Comparison of ENCODE assay signal across 22 cellular contexts in the genomic region with DNA sequence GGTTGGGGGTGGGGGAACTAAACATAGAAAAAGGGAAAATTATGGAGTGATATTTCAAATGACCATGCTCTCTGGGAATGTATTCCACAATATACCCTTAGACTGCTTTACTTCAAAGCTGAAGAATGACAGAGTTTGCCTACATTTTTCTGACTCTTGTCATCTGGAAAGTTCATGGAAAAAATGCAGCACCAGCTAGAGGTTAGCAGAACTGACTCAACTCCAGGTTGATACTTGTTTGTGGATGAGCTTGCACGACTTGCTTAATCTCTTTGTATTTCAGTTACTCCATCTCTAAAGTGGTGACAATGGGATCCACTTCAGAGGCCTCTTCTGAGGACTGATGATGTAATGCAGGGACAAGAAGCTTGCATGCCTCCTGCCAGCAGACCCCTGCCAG.
A peak's percentile ranks its signal among the peaks of the same experiment; 100 is the strongest.
DNase-seq lines count a peak whose midpoint lies in the region; ATAC-seq and TF ChIP-seq lines count a peak whose summit lies in the region.
"Had no signal": no experiment of that assay in that cellular context is flagged by ENCODE, and none has a peak within 500 bp of the region (broad histone marks: within the 10 kb centered on the region; RNA-seq: fewer than 3 reads in every experiment).

No MANE protein-coding gene starts in this region.

- peak overlapping the region; percentile 74 for H3K27ac ChIP-seq in GM23248
- H3K27ac ChIP-seq: BLaER1, colonic mucosa, lower lobe of right lung, parathyroid adenoma had no signal

- no peak overlapping the region for H2AFZ ChIP-seq in GM23248
- H2AFZ ChIP-seq: parathyroid adenoma had no signal

- intact Hi-C loops in activated T-helper 1 cell treated with anti-CD3 and anti-CD28 coated beads, Interleukin-12 subunit alpha, Interleukin-12 subunit beta, Interleukin-2, Interleukin-4 antibody, amounts not matched to agents 30 ng/mL and 10 ng/mL and 1 ng/mL, durations not matched to agents 14 hours and 24 hours and 36 hours (cut with micrococcal nuclease): loop anchor here (1.0 kb wide), 1 partner anchor 10 kb away; no protein-coding TSS in a partner anchor

- H3K4me1 ChIP-seq in GM23248 (ENCODE audit: insufficient read depth): peaks cover 20% of the 10 kb centered on the region
- H3K4me1 ChIP-seq: colonic mucosa, lower lobe of right lung, parathyroid adenoma had no signal

- H3K36me3 Mint-ChIP-seq in activated T-helper 1 cell treated with anti-CD3 and anti-CD28 coated beads, Interleukin-12 subunit alpha, Interleukin-12 subunit beta, Interleukin-2, Interleukin-4 antibody, amounts not matched to agents 30 ng/mL and 10 ng/mL and 1 ng/mL, durations not matched to agents 14 hours and 24 hours and 36 hours (ENCODE audit: low read depth): peaks cover under 1% of the 10 kb centered on the region
- H3K36me3 Mint-ChIP-seq: naive B cell had no signal

- DNase-seq in AG10803 (ENCODE audit: low read depth): peak; percentile 87
- DNase-seq in GM23248: peak; percentile 90
- no peak for DNase-seq in activated T-helper 1 cell treated with anti-CD3 and anti-CD28 coated beads, Interleukin-12 subunit alpha, Interleukin-12 subunit beta, Interleukin-2, Interleukin-4 antibody, amounts not matched to agents 30 ng/mL and 10 ng/mL and 1 ng/mL, durations not matched to agents 14 hours and 24 hours and 36 hours (ENCODE audit: low spot score)
- DNase-seq in fibroblast of mammary gland (ENCODE audit: low read depth): peak; percentile 32
- DNase-seq in NCI-H446 (lab: John Stamatoyannopoulos, UW): no peak
- DNase-seq in UCSD-AML1 (lab: John Stamatoyannopoulos, UW; ENCODE audit: unreplicated experiment): no peak
- no peak for DNase-seq in NCI-H446 treated with DMSO at 0.1 percent for 48 hours (lab: John Stamatoyannopoulos, UW)
- DNase-seq: activated B cell treated with CpG ODN at 0.5 μM for 24 hours; aorta; colonic mucosa; glutamatergic neuron; H9; Kasumi-1; lower lobe of right lung; naive B cell; NCI-H1092 treated with DMSO at 0.1 percent for 48 hours; NCI-H2227 treated with DMSO at 0.1 percent for 48 hours; Right ventricle myocardium superior; stimulated activated CD4-positive, alpha-beta T cell treated with anti-CD3 and anti-CD28 coated beads, Interleukin-4, amount 100 ng/mL, for 24 hours had no signal

- no peaks in the 10 kb centered on the region for H3K9me3 Mint-ChIP-seq in activated T-helper 1 cell treated with anti-CD3 and anti-CD28 coated beads, Interleukin-12 subunit alpha, Interleukin-12 subunit beta, Interleukin-2, Interleukin-4 antibody, amounts not matched to agents 30 ng/mL and 10 ng/mL and 1 ng/mL, durations not matched to agents 14 hours and 24 hours and 36 hours
- H3K9me3 Mint-ChIP-seq: activated B cell treated with CpG ODN at 0.5 μM for 24 hours, H9, naive B cell had no signal

- 0% methylated on average over 1 of the region's 1 CpG for WGBS in GM23248 (ENCODE audit: low coverage in 1 of 2, low lambda C conversion rate in 2 of 2, missing lambda C conversion rate in 2 of 2), 2 experiments

- H3K9ac ChIP-seq in GM23248: no peak overlapping the region
- H3K9ac ChIP-seq: BLaER1, parathyroid adenoma had no signal

- H3K4me1 Mint-ChIP-seq in activated T-helper 1 cell treated with anti-CD3 and anti-CD28 coated beads, Interleukin-12 subunit alpha, Interleukin-12 subunit beta, Interleukin-2, Interleukin-4 antibody, amounts not matched to agents 30 ng/mL and 10 ng/mL and 1 ng/mL, durations not matched to agents 14 hours and 24 hours and 36 hours (ENCODE audit: low read depth): peaks cover 28% of the 10 kb centered on the region
- H3K4me1 Mint-ChIP-seq: activated B cell treated with CpG ODN at 0.5 μM for 24 hours, naive B cell had no signal

- no peak for TF ChIP-seq CTCF in AG10803 (conservative IDR thresholded peaks at IDR 0.05; ENCODE audit: low read length)
- TF ChIP-seq CTCF in fibroblast of mammary gland (conservative IDR thresholded peaks at IDR 0.05; ENCODE audit: control insufficient read depth, insufficient read depth, low read depth, low read length): no peak

- in situ Hi-C loops in GM23248 (cut with MboI): no loop called here

- peaks cover 3% of the 10 kb centered on the region for H3K27me3 Mint-ChIP-seq in activated T-helper 1 cell treated with anti-CD3 and anti-CD28 coated beads, Interleukin-12 subunit alpha, Interleukin-12 subunit beta, Interleukin-2, Interleukin-4 antibody, amounts not matched to agents 30 ng/mL and 10 ng/mL and 1 ng/mL, durations not matched to agents 14 hours and 24 hours and 36 hours (ENCODE audit: insufficient read depth)

- H3K4me2 ChIP-seq in GM23248 (ENCODE audit: unreplicated experiment): peak overlapping the region; percentile 48
- H3K4me2 ChIP-seq: BLaER1 had no signal

- H4K20me1 ChIP-seq in GM23248 (ENCODE audit: insufficient read depth): no peaks in the 10 kb centered on the region
- H4K20me1 ChIP-seq: BLaER1 had no signal

- H3K9me2 ChIP-seq in GM23248 (ENCODE audit: insufficient read depth): no peaks in the 10 kb centered on the region

- H3F3A ChIP-seq in GM23248 (ENCODE audit: insufficient read depth): peaks cover 24% of the 10 kb centered on the region

- no peaks in the 10 kb centered on the region for H3K36me3 ChIP-seq in GM23248 (ENCODE audit: low read depth)
- H3K36me3 ChIP-seq: BLaER1, colonic mucosa, lower lobe of right lung had no signal

- peak overlapping the region; percentile 54 for H3K27ac Mint-ChIP-seq in activated T-helper 1 cell treated with anti-CD3 and anti-CD28 coated beads, Interleukin-12 subunit alpha, Interleukin-12 subunit beta, Interleukin-2, Interleukin-4 antibody, amounts not matched to agents 30 ng/mL and 10 ng/mL and 1 ng/mL, durations not matched to agents 14 hours and 24 hours and 36 hours
- H3K27ac Mint-ChIP-seq: activated B cell treated with CpG ODN at 0.5 μM for 24 hours, naive B cell had no signal

- no peaks in the 10 kb centered on the region for H3K9me3 ChIP-seq in GM23248 (ENCODE audit: low read depth)
- H3K9me3 ChIP-seq: BLaER1, colonic mucosa, lower lobe of right lung had no signal

- no peak for ATAC-seq in GM21717 (IDR thresholded peaks at IDR 0.05; ENCODE audit: unreplicated experiment)
- ATAC-seq: lower lobe of right lung had no signal

- H3K27me3 ChIP-seq in GM23248 (replicated peaks; ENCODE audit: insufficient read depth): no peaks in the 10 kb centered on the region
- H3K27me3 ChIP-seq: BLaER1, colonic mucosa had no signal

- H3K4me3 ChIP-seq in AG10803 (ENCODE audit: low read length) (no peak overlapping the region), GM23248 (no peak overlapping the region), fibroblast of mammary gland (ENCODE audit: control insufficient read depth, low read depth, low read length) (no peak overlapping the region)
- H3K4me3 ChIP-seq: BLaER1, colonic mucosa, lower lobe of right lung had no signal

- H3K4me3 Mint-ChIP-seq in activated T-helper 1 cell treated with anti-CD3 and anti-CD28 coated beads, Interleukin-12 subunit alpha, Interleukin-12 subunit beta, Interleukin-2, Interleukin-4 antibody, amounts not matched to agents 30 ng/mL and 10 ng/mL and 1 ng/mL, durations not matched to agents 14 hours and 24 hours and 36 hours: no peak overlapping the region
- H3K4me3 Mint-ChIP-seq: activated B cell treated with CpG ODN at 0.5 μM for 24 hours, H9, naive B cell had no signal

- no peaks in the 10 kb centered on the region for H3K79me2 ChIP-seq in GM23248 (ENCODE audit: insufficient read depth)
- H3K79me2 ChIP-seq: parathyroid adenoma had no signal

Comparison
In these comparisons a context has a peak if more than half of its experiments do, and no peak if none do; other contexts are left out.
1. DNase-seq: peak in AG10803 (single experiment), GM23248 (single experiment) and fibroblast of mammary gland (single experiment); none in activated T-helper 1 cell treated with anti-CD3 and anti-CD28 coated beads, Interleukin-12 subunit alpha, Interleukin-12 subunit beta, Interleukin-2, Interleukin-4 antibody, amounts not matched to agents 30 ng/mL and 10 ng/mL and 1 ng/mL, durations not matched to agents 14 hours and 24 hours and 36 hours (single experiment), NCI-H446 (0 of 2), UCSD-AML1 (single experiment) and NCI-H446 treated with DMSO at 0.1 percent for 48 hours (single experiment).